ENCODE assay signal across 25 cellular contexts in the genomic region with DNA sequence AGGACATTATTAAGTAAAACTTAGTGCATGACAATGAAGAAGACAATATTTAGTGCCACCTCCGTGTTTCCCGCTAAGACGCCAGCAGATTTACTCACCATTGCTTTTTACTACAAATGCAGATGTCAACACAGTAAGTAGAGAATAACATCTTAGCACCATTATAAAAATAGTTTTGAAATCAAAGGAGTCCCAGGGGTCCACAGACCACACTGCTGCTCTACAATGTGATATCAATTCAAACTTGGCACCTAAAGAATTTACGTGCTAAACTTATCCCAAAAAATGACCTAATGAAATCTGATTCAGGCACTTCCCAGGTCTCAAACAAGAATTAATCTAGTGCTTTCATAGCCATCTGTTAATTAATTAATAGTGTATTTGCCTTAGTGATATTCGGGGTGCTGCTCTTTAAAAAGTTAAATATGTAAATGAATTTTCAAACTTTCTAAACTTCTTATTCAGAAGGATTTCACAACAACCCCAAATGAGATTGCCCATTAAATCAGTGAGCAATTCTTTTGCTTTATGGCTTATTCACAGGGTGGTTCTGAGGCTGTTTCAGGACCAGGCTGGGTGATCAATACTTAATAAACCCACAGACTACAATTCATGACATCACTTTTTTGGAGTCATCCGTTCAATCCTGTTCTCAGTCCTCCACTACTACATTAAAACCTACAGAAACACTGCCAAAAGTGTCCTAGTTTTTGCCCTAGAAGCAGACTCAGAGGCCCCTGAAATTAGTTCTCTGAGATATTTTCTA.
DNase-seq lines count a peak whose midpoint lies in the region; ATAC-seq and TF ChIP-seq lines count a peak whose summit lies in the region.
"Had no signal": no experiment of that assay in that cellular context is flagged by ENCODE, and none has a peak within 500 bp of the region (broad histone marks: within the 10 kb centered on the region; RNA-seq: fewer than 3 reads in every experiment).

No MANE protein-coding gene starts in this region.

- H3K27ac Mint-ChIP-seq in HFFc6, result 0 out of 2 replicates have a peak overlapping the region, but pooled peaks have one; percentile 42
- H3K27ac Mint-ChIP-seq: B cell had no signal

- intact Hi-C loops in sciatic nerve (cut with DNase I), result no loop called here

- peak; percentile 52 for DNase-seq in AG10803 (ENCODE audit: low read depth)
- DNase-seq in HFFc6, result no peak
- DNase-seq in fibroblast of gingiva (ENCODE audit: low read depth), result peak; percentile 20
- no peak for DNase-seq in sciatic nerve (ENCODE audit: low spot score)
- no peak for DNase-seq in NCI-H146 (lab: John Stamatoyannopoulos, UW)
- no peak for DNase-seq in omental fat pad (ENCODE audit: low spot score)
- no peak for DNase-seq in NCI-H1436 (lab: John Stamatoyannopoulos, UW)
- DNase-seq in Ammon's horn (ENCODE audit: low spot score), result no peak
- DNase-seq: Calu3, DMS79 treated with DMSO at 0.1 percent for 48 hours, GF-D8, Kasumi-1, NCI-H1092 treated with DMSO at 0.1 percent for 48 hours, NCI-H1694, NCI-H2029 treated with DMSO at 0.1 percent for 48 hours, NCI-H2171, NCI-H226, NCI-H510A, NCI-H69, Right ventricle myocardium superior, RPMI8226 had no signal

- peak overlapping the region; percentile 16; the same call in 1 of the 2 replicates for H3K4me3 Mint-ChIP-seq in HFFc6
- H3K4me3 Mint-ChIP-seq: B cell had no signal

- peaks cover 44% of the 10 kb centered on the region for H3K4me1 Mint-ChIP-seq in HFFc6 (ENCODE audit: low read depth)

- H3K4me3 ChIP-seq in AG10803 (ENCODE audit: low read length), result no peak overlapping the region
- H3K4me3 ChIP-seq: K562, SJSA1 had no signal

- peak; percentile 83 for ATAC-seq in sciatic nerve
- ATAC-seq in omental fat pad (ENCODE audit: low FRiP score), result no peak
- ATAC-seq: HCT116, K562 had no signal

- peaks cover 15% of the 10 kb centered on the region for H3K36me3 Mint-ChIP-seq in HFFc6 (ENCODE audit: low read depth)

- no peaks in the 10 kb centered on the region; the same call in 1 of the 2 replicates for H3K27me3 Mint-ChIP-seq in HFFc6 (ENCODE audit: insufficient read depth)

- H3K9me3 Mint-ChIP-seq in HFFc6, result peaks cover 13% of the 10 kb centered on the region

- TF ChIP-seq CTCF in AG10803 (conservative IDR thresholded peaks at IDR 0.05; ENCODE audit: low read length) (no peak), HFFc6 (IDR thresholded peaks at IDR 0.05) (no peak), omental fat pad (IDR thresholded peaks at IDR 0.05) (no peak)

Comparison
In these comparisons a context has a peak if more than half of its experiments do, and no peak if none do; other contexts are left out.
1. DNase-seq: peak in AG10803 (single experiment) and fibroblast of gingiva (single experiment); none in HFFc6 (single experiment), sciatic nerve (single experiment), NCI-H146 (single experiment), omental fat pad (single experiment), NCI-H1436 (single experiment) and Ammon's horn (single experiment).